Comparison of ENCODE assay signal across 8 cellular contexts in the genomic region with DNA sequence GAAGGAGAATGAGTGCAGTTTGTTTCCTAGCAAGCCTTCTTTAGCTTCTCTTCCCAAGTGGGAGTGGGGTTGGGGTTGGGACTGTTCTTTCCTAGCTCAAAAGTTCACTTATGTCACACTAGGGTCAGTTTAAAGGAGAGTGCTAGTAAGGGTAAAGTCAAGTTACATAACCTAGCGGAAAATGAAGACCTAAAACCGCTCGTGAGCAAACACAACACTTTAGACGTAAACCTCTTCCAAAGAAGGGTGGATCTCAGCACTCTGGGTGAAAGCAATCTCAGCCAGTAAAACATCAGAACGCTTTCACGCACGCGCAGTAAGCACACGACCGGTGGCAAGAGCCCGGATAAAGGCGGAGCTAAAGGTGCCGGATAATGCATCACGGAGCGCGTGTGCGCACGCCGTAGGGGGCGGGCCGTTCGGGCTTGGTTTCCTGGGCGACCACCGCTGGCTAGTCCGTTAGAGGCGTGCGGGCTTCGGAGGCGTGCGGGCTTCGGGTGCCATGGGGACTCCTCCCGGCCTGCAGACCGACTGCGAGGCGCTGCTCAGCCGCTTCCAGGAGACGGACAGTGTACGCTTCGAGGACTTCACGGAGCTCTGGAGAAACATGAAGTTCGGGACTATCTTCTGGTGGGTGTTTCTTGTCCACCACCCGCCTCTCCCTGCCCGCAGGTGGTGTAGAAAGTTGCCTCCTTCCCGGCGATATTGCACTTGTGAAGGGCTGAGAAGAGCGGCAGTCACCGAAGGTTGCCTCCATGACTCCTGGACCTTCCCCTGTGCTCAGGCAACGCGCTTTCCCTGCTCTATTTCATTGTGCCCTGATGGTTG. TPM values are rescaled to one million over a fixed set of nuclear protein-coding genes. Genes with fewer than 3 reads are reported as not detected.
DNase-seq lines count a peak whose midpoint lies in the region; ATAC-seq lines count a peak whose summit lies in the region.

A gene with protein sequence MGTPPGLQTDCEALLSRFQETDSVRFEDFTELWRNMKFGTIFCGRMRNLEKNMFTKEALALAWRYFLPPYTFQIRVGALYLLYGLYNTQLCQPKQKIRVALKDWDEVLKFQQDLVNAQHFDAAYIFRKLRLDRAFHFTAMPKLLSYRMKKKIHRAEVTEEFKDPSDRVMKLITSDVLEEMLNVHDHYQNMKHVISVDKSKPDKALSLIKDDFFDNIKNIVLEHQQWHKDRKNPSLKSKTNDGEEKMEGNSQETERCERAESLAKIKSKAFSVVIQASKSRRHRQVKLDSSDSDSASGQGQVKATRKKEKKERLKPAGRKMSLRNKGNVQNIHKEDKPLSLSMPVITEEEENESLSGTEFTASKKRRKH (plus strand): TSS at position 462 of the 828 bp plus-strand sequence. CDS start 41 bp downstream, at position 503.

- H3K36me3 ChIP-seq in effector memory CD4-positive, alpha-beta T cell (ENCODE audit: control insufficient read depth, insufficient read depth, low read length): no peaks in the 10 kb centered on the region

- H3K27ac ChIP-seq in effector memory CD4-positive, alpha-beta T cell (ENCODE audit: insufficient read depth, low read length, poor library complexity, severe bottlenecking): peak within 1 kb of the TSS; percentile 94

- no peaks in the 10 kb centered on the region for H3K9me3 ChIP-seq in effector memory CD4-positive, alpha-beta T cell (ENCODE audit: control insufficient read depth, low read length)

- H3K4me3 ChIP-seq in effector memory CD4-positive, alpha-beta T cell (ENCODE audit: insufficient read depth, low read depth, low read length, poor library complexity, severe bottlenecking): peak within 1 kb of the TSS; percentile 72

- peak; percentile 99 for ATAC-seq in GM21367 (IDR thresholded peaks at IDR 0.05; ENCODE audit: unreplicated experiment)

- DNase-seq in COR-L47 (lab: John Stamatoyannopoulos, UW) (peak; percentile 98), HT1080 (ENCODE audit: low read depth) (peak; percentile 95), NOMO-1 (lab: John Stamatoyannopoulos, UW; ENCODE audit: unreplicated experiment in 2 of 2) (peak; percentile 97 to 99), lung microvascular endothelial cell (ENCODE audit: low read depth in 2 of 2) (peak; percentile 98)
- DNase-seq in activated CD8-positive, alpha-beta memory T cell treated with anti-CD3 and anti-CD28 coated beads for 48 hours (ENCODE audit: low read depth in 2 of 3, low spot score in 2 of 3): peak; percentile 88 to 94 (median 89)
- peak; percentile 94 to 95 (median 95) for DNase-seq in effector memory CD4-positive, alpha-beta T cell
- DNase-seq in stimulated activated CD4-positive, alpha-beta T cell treated with anti-CD3 and anti-CD28 coated beads, TNF-alpha, amount 100 ng/mL, for 4 hours (ENCODE audit: low read depth in 3 of 3): peak; percentile 92 to 95 (median 94)

- peaks cover 15% of the 10 kb centered on the region for H3K4me1 ChIP-seq in effector memory CD4-positive, alpha-beta T cell (ENCODE audit: control insufficient read depth, insufficient read depth, low read length, poor library complexity, severe bottlenecking)

- no peaks in the 10 kb centered on the region for H3K27me3 ChIP-seq in effector memory CD4-positive, alpha-beta T cell (replicated peaks; ENCODE audit: control insufficient read depth, insufficient read depth, low read length, poor library complexity, severe bottlenecking)

RNA-seq across cellular contexts. Expression of the gene that starts here (rescaled TPM):
- total RNA-seq in HT1080 (2014; rRNA removed; shearing (Covaris generic)): 10.2 and 14.6 TPM in 2 replicates
- polyA plus RNA-seq in HT1080 (2015; cell fraction: cytosol; rRNA removed): 25.8 and 27.3 TPM in 2 replicates
- polyA plus RNA-seq in HT1080 (2015; cell fraction: nucleus; rRNA removed): 22.0 and 22.7 TPM in 2 replicates
- 13.5 and 25.8 TPM in 2 replicates for total RNA-seq in lung microvascular endothelial cell

Comparison
In these comparisons a context has a peak if more than half of its experiments do, and no peak if none do; other contexts are left out.
1. Peak in every context shown above with its lines: DNase-seq, ATAC-seq, H3K4me3 ChIP-seq and H3K27ac ChIP-seq.